In the genomic region with DNA sequence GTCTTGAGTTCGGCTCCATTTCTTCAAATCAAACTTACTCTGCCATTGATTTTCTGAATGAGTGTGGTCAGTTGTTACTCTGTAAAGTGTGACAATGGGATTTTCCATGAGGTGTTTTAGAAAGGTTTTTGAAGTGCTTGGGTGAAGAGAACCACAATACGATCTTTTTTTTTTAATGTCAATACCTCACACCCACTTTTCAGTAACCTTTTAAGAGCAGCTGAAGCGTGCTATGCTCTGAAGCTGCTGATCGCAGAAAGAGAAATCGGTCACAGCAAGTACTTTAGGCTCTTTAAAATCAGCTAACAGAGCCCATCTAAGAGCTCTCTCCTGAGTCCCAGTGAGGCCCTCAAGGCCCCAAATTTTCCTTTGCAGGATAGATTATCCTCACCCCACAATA, we compare ENCODE assay signal across 14 cellular contexts.
DNase-seq lines count a peak whose midpoint lies in the region; ATAC-seq and TF ChIP-seq lines count a peak whose summit lies in the region.
"Had no signal": no experiment of that assay in that cellular context is flagged by ENCODE, and none has a peak within 500 bp of the region (broad histone marks: within the 10 kb centered on the region; RNA-seq: fewer than 3 reads in every experiment).

No MANE protein-coding gene starts in this region.

- H3K4me2 ChIP-seq in parathyroid adenoma (ENCODE audit: low read length): no peak overlapping the region

- peak overlapping the region; percentile 17 for H2AFZ ChIP-seq in parathyroid adenoma
- H2AFZ ChIP-seq: GM23248 had no signal

- H3K9me3 ChIP-seq in parathyroid adenoma (ENCODE audit: control insufficient read depth, low read length): no peaks in the 10 kb centered on the region

- DNase-seq in DMS79 treated with DMSO at 0.1 percent for 48 hours (lab: John Stamatoyannopoulos, UW): peak; percentile 68
- DNase-seq in NCI-H2107 (lab: John Stamatoyannopoulos, UW): peak; percentile 67
- DNase-seq in NCI-H345 treated with DMSO at 0.1 percent for 48 hours (lab: John Stamatoyannopoulos, UW; ENCODE audit: unreplicated experiment): peak; percentile 82
- DNase-seq in caudate nucleus (lab: John Stamatoyannopoulos, UW): no peak
- no peak for DNase-seq in HCEC 1CT
- DNase-seq in activated CD4-positive, alpha-beta T cell treated with anti-CD3 and anti-CD28 coated beads, Interleukin-2, amount 50 U/mL, for 4 hours: no peak
- DNase-seq: CD8-positive, alpha-beta T cell; COR-L47; DMS153; GF-D8; GM23248; H7 had no signal

- peaks cover 10% of the 10 kb centered on the region for H3K4me1 ChIP-seq in parathyroid adenoma

- H3K27ac ChIP-seq in parathyroid adenoma (no peak overlapping the region), caudate nucleus (ENCODE audit: low read depth, low read length) (no peak overlapping the region)
- H3K27ac ChIP-seq: GM23248 had no signal

- H3K27me3 ChIP-seq in parathyroid adenoma (ENCODE audit: control insufficient read depth, insufficient read depth, low read length): no peaks in the 10 kb centered on the region

- H3K9ac ChIP-seq in parathyroid adenoma: no peak overlapping the region
- H3K9ac ChIP-seq: GM23248 had no signal

- TF ChIP-seq CTCF in parathyroid adenoma (IDR thresholded peaks at IDR 0.05): no peak

- no peak overlapping the region for H3K4me3 ChIP-seq in parathyroid adenoma (ENCODE audit: low read depth, low read length)
- H3K4me3 ChIP-seq: GM23248 had no signal

- no peak for ATAC-seq in GM18519 (IDR thresholded peaks at IDR 0.05; ENCODE audit: low FRiP score, unreplicated experiment)
- ATAC-seq: CD8-positive, alpha-beta T cell had no signal

- H3K36me3 ChIP-seq in parathyroid adenoma (ENCODE audit: control insufficient read depth, insufficient read depth, low read length): no peaks in the 10 kb centered on the region

- H3K79me2 ChIP-seq in parathyroid adenoma: no peaks in the 10 kb centered on the region

Comparison
In these comparisons a context has a peak if more than half of its experiments do, and no peak if none do; other contexts are left out.
1. DNase-seq: peak in DMS79 treated with DMSO at 0.1 percent for 48 hours (single experiment), NCI-H2107 (single experiment) and NCI-H345 treated with DMSO at 0.1 percent for 48 hours (single experiment); none in caudate nucleus (0 of 61), HCEC 1CT (single experiment) and activated CD4-positive, alpha-beta T cell treated with anti-CD3 and anti-CD28 coated beads, Interleukin-2, amount 50 U/mL, for 4 hours (0 of 2).